Comparison of ENCODE assay signal across 16 cellular contexts in the genomic region with DNA sequence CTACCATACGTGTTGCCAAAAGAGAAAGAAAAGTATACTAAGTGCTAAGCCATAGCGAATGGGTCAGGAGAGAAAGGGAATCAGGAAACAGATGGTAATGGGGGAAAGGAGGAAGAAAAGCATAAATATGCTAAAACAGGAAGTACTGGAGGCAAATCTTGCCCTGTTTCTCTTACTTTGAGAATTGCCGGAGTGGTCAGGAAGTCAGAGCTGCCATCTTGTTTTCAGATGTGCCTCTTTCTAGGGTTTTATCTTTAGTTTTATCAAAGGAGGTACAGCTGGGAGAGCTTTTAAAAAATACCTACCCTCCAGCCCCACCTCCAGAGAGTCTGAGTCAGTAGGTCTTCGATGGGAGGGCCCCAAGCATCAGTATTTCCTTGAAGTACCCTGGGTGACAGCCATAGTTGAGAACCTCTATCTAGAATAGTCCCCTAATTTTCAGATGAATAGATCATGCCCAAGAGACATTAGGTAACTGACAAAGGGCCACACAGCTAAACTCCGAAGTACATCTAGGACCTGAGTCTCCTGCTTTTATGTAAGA.
A peak's percentile ranks its signal among the peaks of the same experiment; 100 is the strongest.
DNase-seq lines count a peak whose midpoint lies in the region; ATAC-seq lines count a peak whose summit lies in the region.
"Had no signal": no experiment of that assay in that cellular context is flagged by ENCODE, and none has a peak within 500 bp of the region (broad histone marks: within the 10 kb centered on the region; RNA-seq: fewer than 3 reads in every experiment).

No MANE protein-coding gene starts in this region.

- peaks cover 17% of the 10 kb centered on the region for H3K9me3 Mint-ChIP-seq in activated T-helper 2 cell treated with anti-CD3 and anti-CD28 coated beads, Interferon-gamma antibody, Interleukin-2, Interleukin-4, amounts not matched to agents 10 μg/mL and 5 μg/mL and 100 μg/mL, durations not matched to agents 14 hours and 24 hours and 36 hours
- H3K9me3 Mint-ChIP-seq: endodermal cell had no signal

- H3K4me1 Mint-ChIP-seq in activated T-helper 2 cell treated with anti-CD3 and anti-CD28 coated beads, Interferon-gamma antibody, Interleukin-2, Interleukin-4, amounts not matched to agents 10 μg/mL and 5 μg/mL and 100 μg/mL, durations not matched to agents 14 hours and 24 hours and 36 hours (ENCODE audit: low read depth): peaks cover 40% of the 10 kb centered on the region
- H3K4me1 Mint-ChIP-seq: endodermal cell had no signal

- H3K4me3 Mint-ChIP-seq in activated T-helper 2 cell treated with anti-CD3 and anti-CD28 coated beads, Interferon-gamma antibody, Interleukin-2, Interleukin-4, amounts not matched to agents 10 μg/mL and 5 μg/mL and 100 μg/mL, durations not matched to agents 14 hours and 24 hours and 36 hours (ENCODE audit: low read depth): peak overlapping the region; percentile 47
- H3K4me3 Mint-ChIP-seq: endodermal cell had no signal

- intact Hi-C loops in activated T-helper 2 cell treated with anti-CD3 and anti-CD28 coated beads, Interferon-gamma antibody, Interleukin-2, Interleukin-4, amounts not matched to agents 10 μg/mL and 5 μg/mL and 100 μg/mL, durations not matched to agents 14 hours and 24 hours and 36 hours (cut with micrococcal nuclease): loop anchor here (1.0 to 2.0 kb wide), 5 partner anchors 8 to 112 kb away; no protein-coding TSS in a partner anchor

- H3K27me3 Mint-ChIP-seq in activated T-helper 2 cell treated with anti-CD3 and anti-CD28 coated beads, Interferon-gamma antibody, Interleukin-2, Interleukin-4, amounts not matched to agents 10 μg/mL and 5 μg/mL and 100 μg/mL, durations not matched to agents 14 hours and 24 hours and 36 hours (ENCODE audit: low read depth): no peaks in the 10 kb centered on the region

- DNase-seq in stimulated activated CD4-positive, alpha-beta T cell treated with anti-CD3 and anti-CD28 coated beads, Interleukin-1b, Interleukin-23, amount 100 ng/mL, for 48 hours: peak; percentile 49
- no peak for DNase-seq in stimulated activated CD4-positive, alpha-beta T cell treated with anti-CD3 and anti-CD28 coated beads, Interleukin-2, amount 100 ng/mL, for 48 hours
- DNase-seq in NOMO-1 (lab: John Stamatoyannopoulos, UW; ENCODE audit: unreplicated experiment in 2 of 2) (peak; percentile 46 to 65), SW480 (ENCODE audit: low spot score) (no peak), NCI-H1092 treated with DMSO at 0.1 percent for 48 hours (lab: John Stamatoyannopoulos, UW) (no peak)
- DNase-seq in activated T-helper 2 cell treated with anti-CD3 and anti-CD28 coated beads, Interferon-gamma antibody, Interleukin-2, Interleukin-4, amounts not matched to agents 10 μg/mL and 5 μg/mL and 100 μg/mL, durations not matched to agents 14 hours and 24 hours and 36 hours (ENCODE audit: low spot score): no peak
- DNase-seq: amygdala; cerebellar nuclear complex; endodermal cell; foreskin fibroblast; naive thymus-derived CD4-positive, alpha-beta T cell; NCI-H1930; NCI-H524; T-helper 1 cell; upper lobe of right lung had no signal

- no peak for ATAC-seq in HG03460 (IDR thresholded peaks at IDR 0.05; ENCODE audit: unreplicated experiment)
- ATAC-seq: naive thymus-derived CD4-positive, alpha-beta T cell; upper lobe of right lung had no signal

- H3K27ac Mint-ChIP-seq in activated T-helper 2 cell treated with anti-CD3 and anti-CD28 coated beads, Interferon-gamma antibody, Interleukin-2, Interleukin-4, amounts not matched to agents 10 μg/mL and 5 μg/mL and 100 μg/mL, durations not matched to agents 14 hours and 24 hours and 36 hours: peak overlapping the region; percentile 89
- H3K27ac Mint-ChIP-seq: endodermal cell had no signal

- H3K36me3 Mint-ChIP-seq in activated T-helper 2 cell treated with anti-CD3 and anti-CD28 coated beads, Interferon-gamma antibody, Interleukin-2, Interleukin-4, amounts not matched to agents 10 μg/mL and 5 μg/mL and 100 μg/mL, durations not matched to agents 14 hours and 24 hours and 36 hours (ENCODE audit: low read depth): peaks cover 36% of the 10 kb centered on the region

Comparison
In these comparisons a context has a peak if more than half of its experiments do, and no peak if none do; other contexts are left out.
1. DNase-seq: peak in stimulated activated CD4-positive, alpha-beta T cell treated with anti-CD3 and anti-CD28 coated beads, Interleukin-1b, Interleukin-23, amount 100 ng/mL, for 48 hours (single experiment) and NOMO-1 (2 of 2); none in stimulated activated CD4-positive, alpha-beta T cell treated with anti-CD3 and anti-CD28 coated beads, Interleukin-2, amount 100 ng/mL, for 48 hours (0 of 2), activated T-helper 2 cell treated with anti-CD3 and anti-CD28 coated beads, Interferon-gamma antibody, Interleukin-2, Interleukin-4, amounts not matched to agents 10 μg/mL and 5 μg/mL and 100 μg/mL, durations not matched to agents 14 hours and 24 hours and 36 hours (single experiment), SW480 (single experiment) and NCI-H1092 treated with DMSO at 0.1 percent for 48 hours (single experiment).